1 cellular context compared by ENCODE assay signal in genomic region chr2:8328189-8328588, GRCh38.
TF ChIP-seq lines count a peak whose summit lies in the region.

No MANE protein-coding gene starts in this region.

TF ChIP-seq in SK-N-SH treated with all-trans-retinoic acid at 6 μM for 48 hours, 23 proteins besides CTCF, POLR2A, EP300 and RAD21 (continued from another document):
- no peak for TF ChIP-seq PATZ1 (CRISPR knock-in tag; IDR thresholded peaks at IDR 0.05; ENCODE audit: borderline replicate concordance)
- no peak for TF ChIP-seq TSHZ2 (CRISPR knock-in tag; IDR thresholded peaks at IDR 0.05)
